12 cellular contexts compared by ENCODE assay signal in genomic region chr22:28951969-28952521, GRCh38.
DNase-seq lines count a peak whose midpoint lies in the region; ATAC-seq, FAIRE-seq and TF ChIP-seq lines count a peak whose summit lies in the region.
"Had no signal": no experiment of that assay in that cellular context is flagged by ENCODE, and none has a peak within 500 bp of the region (broad histone marks: within the 10 kb centered on the region; RNA-seq: fewer than 3 reads in every experiment).

No MANE protein-coding gene starts in this region.

- H3K4me1 ChIP-seq in astrocyte (ENCODE audit: insufficient read depth, low read length) (peaks cover 10% of the 10 kb centered on the region), left ventricle myocardium inferior (peaks cover 41% of the 10 kb centered on the region)

- peaks cover 34% of the 10 kb centered on the region for H4K20me1 ChIP-seq in astrocyte (ENCODE audit: insufficient read depth, low read length)

- H3K4me2 ChIP-seq in astrocyte (ENCODE audit: low read length), result no peak overlapping the region

- H3K4me3 Mint-ChIP-seq in astrocyte (ENCODE audit: unreplicated experiment), result no peak overlapping the region
- H3K4me3 Mint-ChIP-seq: IgD-negative memory B cell; T-helper 2 cell treated with Interferon-gamma antibody and Interleukin-4, amounts not matched to agents 5 μg/mL and 100 μg/mL, for 36 hours had no signal

- H3K27me3 Mint-ChIP-seq in astrocyte (ENCODE audit: low read depth, unreplicated experiment), result no peaks in the 10 kb centered on the region

- H3K27me3 ChIP-seq in astrocyte (ENCODE audit: insufficient read depth, low read length), result no peaks in the 10 kb centered on the region
- H3K27me3 ChIP-seq in left ventricle myocardium inferior (ENCODE audit: low read depth), result no peaks in the 10 kb centered on the region

- H3K9me3 Mint-ChIP-seq in astrocyte (ENCODE audit: unreplicated experiment), result peaks cover 7% of the 10 kb centered on the region

- H3K4me1 Mint-ChIP-seq in astrocyte (ENCODE audit: low read depth, unreplicated experiment), result peaks cover 27% of the 10 kb centered on the region

- no peak overlapping the region for H3K9ac ChIP-seq in astrocyte (ENCODE audit: low read length)

- TF ChIP-seq CTCF in astrocyte (IDR thresholded peaks at IDR 0.05; ENCODE audit: insufficient read depth, low read depth, low read length), result no peak
- peak; percentile 42 for TF ChIP-seq CTCF in left ventricle myocardium inferior (IDR thresholded peaks at IDR 0.05; ENCODE audit: borderline replicate concordance)
- TF ChIP-seq CTCF in retinal pigment epithelial cell (conservative IDR thresholded peaks at IDR 0.05; ENCODE audit: low read depth, low read length), result peak; percentile 48

- H3K36me3 Mint-ChIP-seq in astrocyte (ENCODE audit: low read depth, unreplicated experiment), result no peaks in the 10 kb centered on the region

- intact Hi-C loops in left ventricle myocardium inferior (cut with micrococcal nuclease), result no loop called here

- ATAC-seq in GM21447 (IDR thresholded peaks at IDR 0.05; ENCODE audit: unreplicated experiment) (no peak), GM19467 (IDR thresholded peaks at IDR 0.05; ENCODE audit: unreplicated experiment) (no peak), HG03442 (IDR thresholded peaks at IDR 0.05; ENCODE audit: unreplicated experiment) (no peak)

- H3K4me3 ChIP-seq in astrocyte (ENCODE audit: insufficient read depth, low read depth, low read length) (no peak overlapping the region), left ventricle myocardium inferior (no peak overlapping the region), retinal pigment epithelial cell (ENCODE audit: low read length) (no peak overlapping the region)

- H3K27ac Mint-ChIP-seq in astrocyte (ENCODE audit: unreplicated experiment), result no peak overlapping the region
- H3K27ac Mint-ChIP-seq: IgD-negative memory B cell; T-helper 2 cell treated with Interferon-gamma antibody and Interleukin-4, amounts not matched to agents 5 μg/mL and 100 μg/mL, for 36 hours had no signal

- H2AFZ ChIP-seq in astrocyte (ENCODE audit: low read depth, low read length), result no peak overlapping the region

- H3K79me2 ChIP-seq in astrocyte (ENCODE audit: insufficient read depth, low read length), result peaks cover 12% of the 10 kb centered on the region

- FAIRE-seq in G401.6 (lab: Jason Lieb, UNC), result peak; percentile 45
- no peak for FAIRE-seq in astrocyte (lab: Jason Lieb, UNC)
- FAIRE-seq: endothelial cell of umbilical vein had no signal

- DNase-seq in astrocyte (ENCODE audit: low read depth) (peak; percentile 70), left ventricle myocardium inferior (no peak), retinal pigment epithelial cell (ENCODE audit: low read depth) (no peak), NCI-H2171 treated with DMSO at 0.1 percent for 48 hours (lab: John Stamatoyannopoulos, UW) (no peak)
- DNase-seq: NCI-H526 treated with DMSO at 0.1 percent for 48 hours had no signal

- H3K9me3 ChIP-seq in astrocyte (ENCODE audit: insufficient read depth, low read depth, low read length), result no peaks in the 10 kb centered on the region
- H3K9me3 ChIP-seq in left ventricle myocardium inferior (replicated peaks), result peaks cover 9% of the 10 kb centered on the region

- H3K36me3 ChIP-seq in astrocyte (ENCODE audit: insufficient read depth, low read length), result no peaks in the 10 kb centered on the region
- H3K36me3 ChIP-seq in left ventricle myocardium inferior, result peaks cover 2% of the 10 kb centered on the region

- H3K27ac ChIP-seq in astrocyte (ENCODE audit: low read depth, low read length), result no peak overlapping the region
- H3K27ac ChIP-seq in left ventricle myocardium inferior (replicated peaks), result no peak overlapping the region
